In genomic region chr2:112880081-112880531, GRCh38 we compare ENCODE assay signal across 12 cellular contexts. TPM values are rescaled to one million over a fixed set of nuclear protein-coding genes. Genes with fewer than 3 reads are reported as not detected.
DNase-seq lines count a peak whose midpoint lies in the region; ATAC-seq and TF ChIP-seq lines count a peak whose summit lies in the region.
"Had no signal": no experiment of that assay in that cellular context is flagged by ENCODE, and none has a peak within 500 bp of the region (broad histone marks: within the 10 kb centered on the region; RNA-seq: fewer than 3 reads in every experiment).

No MANE protein-coding gene starts in this region.

- H3K36me3 Mint-ChIP-seq in activated T-cell treated with anti-CD3 and anti-CD28 coated beads, Interleukin-2, amount 50 U/mL, for 24 hours (ENCODE audit: low read depth), result no peaks in the 10 kb centered on the region

- H3K4me3 ChIP-seq in PC-3 (ENCODE audit: low read length) (no peak overlapping the region), dorsolateral prefrontal cortex (no peak overlapping the region)

- no peaks in the 10 kb centered on the region for H3K9me3 Mint-ChIP-seq in activated T-cell treated with anti-CD3 and anti-CD28 coated beads, Interleukin-2, amount 50 U/mL, for 24 hours
- H3K9me3 Mint-ChIP-seq in stimulated activated naive CD8-positive, alpha-beta T cell treated with anti-CD3 and anti-CD28 coated beads, Interleukin-15, amount 100 ng/mL, for 72 hours, result no peaks in the 10 kb centered on the region

- peak overlapping the region; percentile 85 for H3K9ac ChIP-seq in PC-3 (ENCODE audit: low read length)

- H3K4me2 ChIP-seq in PC-3 (ENCODE audit: low read length), result peak overlapping the region; percentile 54

- TF ChIP-seq CTCF in PC-3 (conservative IDR thresholded peaks at IDR 0.05; ENCODE audit: low read depth, low read length), result no peak
- TF ChIP-seq CTCF in dorsolateral prefrontal cortex (IDR thresholded peaks at IDR 0.05 in 54 of 56, conservative IDR thresholded peaks at IDR 0.05 in 2 of 56; ENCODE audit: low read depth in 1 of 56, partially characterized antibody in 56 of 56), result no peak

- H3K27ac ChIP-seq in PC-3 (ENCODE audit: low read length), result peak overlapping the region; percentile 99
- peak overlapping the region in 56 of 59 donors; percentile 42 to 93 (median 81) for H3K27ac ChIP-seq in dorsolateral prefrontal cortex

- no peaks in the 10 kb centered on the region for H3K9me3 ChIP-seq in PC-3 (ENCODE audit: low read length)

- CTCF ChIA-PET in PC-3 (lab: Charles Lee), result no interaction called here

- ATAC-seq in PC-3 (peak; percentile 71), HG03378 (IDR thresholded peaks at IDR 0.05; ENCODE audit: unreplicated experiment) (no peak), HG02571 (IDR thresholded peaks at IDR 0.05; ENCODE audit: unreplicated experiment) (no peak), left lobe of liver (no peak)
- ATAC-seq in stimulated activated naive CD8-positive, alpha-beta T cell treated with anti-CD3 and anti-CD28 coated beads, Interleukin-15, amount 100 ng/mL, for 72 hours, result peak; percentile 59

- no peak overlapping the region for H3K4me3 Mint-ChIP-seq in activated T-cell treated with anti-CD3 and anti-CD28 coated beads, Interleukin-2, amount 50 U/mL, for 24 hours
- H3K4me3 Mint-ChIP-seq in stimulated activated naive CD8-positive, alpha-beta T cell treated with anti-CD3 and anti-CD28 coated beads, Interleukin-15, amount 100 ng/mL, for 72 hours, result peak overlapping the region in 1 of 2 donors; percentile 61

- no peak for DNase-seq in activated T-cell treated with anti-CD3 and anti-CD28 coated beads, Interleukin-2, amount 50 U/mL, for 24 hours
- DNase-seq in activated T-cell treated with anti-CD3 and anti-CD28 coated beads, Interleukin-2, amount 50 U/mL, for 1 hour, result no peak
- DNase-seq in PC-3 (peak; percentile 72), dorsolateral prefrontal cortex (no peak), left lobe of liver (ENCODE audit: low spot score) (no peak)
- DNase-seq in stimulated activated naive CD8-positive, alpha-beta T cell treated with anti-CD3 and anti-CD28 coated beads, Interleukin-15, amount 100 ng/mL, for 72 hours, result no peak
- DNase-seq: activated CD8-positive, alpha-beta memory T cell treated with anti-CD3 and anti-CD28 coated beads, Interleukin-2, amount 50 U/mL, for 48 hours; effector CD4-positive, alpha-beta T cell; SIG-M5 had no signal

- no peaks in the 10 kb centered on the region for H3F3A ChIP-seq in PC-3 (ENCODE audit: low read length, unreplicated experiment)

- peaks cover 46% of the 10 kb centered on the region for H3K4me1 ChIP-seq in PC-3 (ENCODE audit: insufficient read depth, low read length)

- H3K27ac Mint-ChIP-seq in activated T-cell treated with anti-CD3 and anti-CD28 coated beads, Interleukin-2, amount 50 U/mL, for 24 hours, result peak overlapping the region; percentile 51
- H3K27ac Mint-ChIP-seq in stimulated activated naive CD8-positive, alpha-beta T cell treated with anti-CD3 and anti-CD28 coated beads, Interleukin-15, amount 100 ng/mL, for 72 hours, result peak overlapping the region in 1 of 2 donors; percentile 83

- H3K4me1 Mint-ChIP-seq in activated T-cell treated with anti-CD3 and anti-CD28 coated beads, Interleukin-2, amount 50 U/mL, for 24 hours (ENCODE audit: low read depth), result peaks cover 29% of the 10 kb centered on the region
- H3K4me1 Mint-ChIP-seq in stimulated activated naive CD8-positive, alpha-beta T cell treated with anti-CD3 and anti-CD28 coated beads, Interleukin-15, amount 100 ng/mL, for 72 hours, result peaks cover 36% of the 10 kb centered on the region

- no peaks in the 10 kb centered on the region for H3K9me2 ChIP-seq in PC-3 (replicated peaks; ENCODE audit: low read length)

- intact Hi-C loops in PC-3 (cut with micrococcal nuclease) (loop anchor here (1.0 to 2.0 kb wide), 3 partner anchors 11 to 131 kb away; partner anchors contain the start of gene IL1B), dorsolateral prefrontal cortex (cut with DNase I) (loop anchor here in 1 of 2 donors (5.0 kb wide), 1 partner anchor 118 kb away; the partner anchor contains the start of gene CKAP2L)

- no peaks in the 10 kb centered on the region for H3K79me2 ChIP-seq in PC-3 (ENCODE audit: low read length)

- no peaks in the 10 kb centered on the region for H4K20me1 ChIP-seq in PC-3 (ENCODE audit: low read length)

- no peak overlapping the region for H2AFZ ChIP-seq in PC-3 (ENCODE audit: low read length)

- POLR2A ChIA-PET in PC-3 (lab: Charles Lee; ENCODE audit: unreplicated experiment), result interaction anchor here (0.6 kb wide), 1 partner anchor 148 kb away, joined by 4 read pairs; no protein-coding TSS in a partner anchor

- H3K27me3 ChIP-seq in PC-3 (ENCODE audit: low read length) (no peaks in the 10 kb centered on the region), dorsolateral prefrontal cortex (no peaks in the 10 kb centered on the region)

- BruUV-seq in PC-3 (replicated peaks; lab: Mats Ljungman, UMichigan), result no TSS peak

- no peaks in the 10 kb centered on the region for H3K27me3 Mint-ChIP-seq in activated T-cell treated with anti-CD3 and anti-CD28 coated beads, Interleukin-2, amount 50 U/mL, for 24 hours
- peaks cover 6% of the 10 kb centered on the region for H3K27me3 Mint-ChIP-seq in stimulated activated naive CD8-positive, alpha-beta T cell treated with anti-CD3 and anti-CD28 coated beads, Interleukin-15, amount 100 ng/mL, for 72 hours

- no peaks in the 10 kb centered on the region for H3K36me3 ChIP-seq in PC-3 (ENCODE audit: low read depth, low read length)

RNA-seq across cellular contexts. Expression of gene IL37, which starts 30.9 kb away (rescaled TPM):
- total RNA-seq in PC-3 (2014; rRNA removed), result 1.6 and 2.6 TPM in 2 replicates
- not detected for total RNA-seq in dorsolateral prefrontal cortex
- not detected for total RNA-seq in left lobe of liver
- total RNA-seq: osteocyte had no signal

RNA-seq across cellular contexts. Expression of gene IL1B, which starts 43.5 kb away (rescaled TPM):
- total RNA-seq in PC-3 (2014; rRNA removed), result 48.4 and 67.5 TPM in 2 replicates
- 10 to 100 TPM in 12 of 120 experiments, 1 to 10 TPM in 78, under 1 TPM in 22, not detected in 8; 0.35 to 43.9 (median 2.7) TPM for total RNA-seq in dorsolateral prefrontal cortex
- total RNA-seq in left lobe of liver, result not detected
- total RNA-seq: osteocyte had no signal

Comparison
In these comparisons a context has a peak if more than half of its experiments do, and no peak if none do; other contexts are left out.
1. ATAC-seq: peak in PC-3 (single experiment) and stimulated activated naive CD8-positive, alpha-beta T cell treated with anti-CD3 and anti-CD28 coated beads, Interleukin-15, amount 100 ng/mL, for 72 hours (single experiment); none in HG03378 (single experiment), HG02571 (single experiment) and left lobe of liver (single experiment).